In genomic region chr12:25311501-25311900, GRCh38 we compare ENCODE assay signal across 24 cellular contexts.
"Had no signal": no experiment of that assay in that cellular context is flagged by ENCODE, and none has a peak within 500 bp of the region (broad histone marks: within the 10 kb centered on the region; RNA-seq: fewer than 3 reads in every experiment).

No MANE protein-coding gene starts in this region.

- H3K27me3 Mint-ChIP-seq: activated B cell treated with CpG ODN at 0.5 μM for 24 hours; activated CD4-positive, alpha-beta memory T cell treated with anti-CD3 and anti-CD28 coated beads for 36 hours; activated naive CD8-positive, alpha-beta T cell treated with anti-CD3 and anti-CD28 coated beads, Interleukin-2, amount 50 U/mL, for 24 hours had no signal

- H3K27ac Mint-ChIP-seq: activated B cell treated with CpG ODN at 0.5 μM for 24 hours; activated CD4-positive, alpha-beta memory T cell treated with anti-CD3 and anti-CD28 coated beads for 36 hours; activated CD4-positive, alpha-beta T cell treated with anti-CD3 and anti-CD28 coated beads, Interleukin-2, amount 10 ng/mL, durations not matched to agents 7 days and 5 days; activated naive CD4-positive, alpha-beta T cell treated with anti-CD3 and anti-CD28 coated beads, Interleukin-2, amount 50 U/mL, for 72 hours; activated naive CD8-positive, alpha-beta T cell treated with anti-CD3 and anti-CD28 coated beads, Interleukin-2, amount 50 U/mL, for 24 hours; brain; T-helper 1 cell treated with Interleukin-12 subunit alpha and Interleukin-12 subunit beta and Interleukin-4 antibody, amounts not matched to agents 30 μg/mL and 1 μg/mL, for 36 hours had no signal

- H3K4me3 Mint-ChIP-seq: activated B cell treated with CpG ODN at 0.5 μM for 24 hours; activated CD4-positive, alpha-beta memory T cell treated with anti-CD3 and anti-CD28 coated beads for 36 hours; activated CD4-positive, alpha-beta T cell treated with anti-CD3 and anti-CD28 coated beads, Interleukin-2, amount 10 ng/mL, durations not matched to agents 7 days and 5 days; activated naive CD8-positive, alpha-beta T cell treated with anti-CD3 and anti-CD28 coated beads, Interleukin-2, amount 50 U/mL, for 24 hours; activated T-cell treated with anti-CD3 and anti-CD28 coated beads, Interleukin-2, amount 50 U/mL, for 4 hours; brain; T-helper 1 cell treated with Interleukin-12 subunit alpha and Interleukin-12 subunit beta and Interleukin-4 antibody, amounts not matched to agents 30 μg/mL and 1 μg/mL, for 36 hours had no signal

- H3K4me1 ChIP-seq: Peyer's patch had no signal

- H3K4me1 Mint-ChIP-seq: activated CD4-positive, alpha-beta T cell treated with anti-CD3 and anti-CD28 coated beads, Interleukin-2, amount 10 ng/mL, durations not matched to agents 7 days and 5 days; activated naive CD8-positive, alpha-beta T cell treated with anti-CD3 and anti-CD28 coated beads, Interleukin-2, amount 50 U/mL, for 24 hours; brain had no signal

- H3K36me3 Mint-ChIP-seq: activated CD4-positive, alpha-beta memory T cell treated with anti-CD3 and anti-CD28 coated beads for 36 hours; brain had no signal

- DNase-seq: activated B cell treated with CpG ODN at 0.5 μM for 24 hours; activated CD4-positive, alpha-beta memory T cell treated with anti-CD3 and anti-CD28 coated beads for 36 hours; activated CD4-positive, alpha-beta T cell treated with anti-CD3 and anti-CD28 coated beads, Interleukin-2, amount 10 ng/mL, durations not matched to agents 7 days and 5 days; activated CD8-positive, alpha-beta memory T cell treated with anti-CD3 and anti-CD28 coated beads for 24 hours; activated effector memory CD4-positive, alpha-beta T cell treated with anti-CD3 and anti-CD28 coated beads, Interleukin-2, amount 50 U/mL, for 16 hours; activated naive CD4-positive, alpha-beta T cell treated with Interleukin-2 at 50 U/mL for 16 hours; activated naive CD8-positive, alpha-beta T cell treated with anti-CD3 and anti-CD28 coated beads, Interleukin-2, amount 50 U/mL, for 24 hours; activated T-cell treated with anti-CD3 and anti-CD28 coated beads, Interleukin-2, amount 50 U/mL, for 4 hours; amniotic stem cell; Karpas-422; NCI-H1105 treated with DMSO at 0.1 percent for 48 hours; NCI-H1436 treated with DMSO at 0.1 percent for 48 hours; NCI-H187; NCI-H2081; NCI-H524; Peyer's patch; Right ventricle myocardium superior; SJCRH30 had no signal

- H3K27ac ChIP-seq: cardiac muscle cell, Peyer's patch, RWPE1, SJCRH30 had no signal

- H3K36me3 ChIP-seq: cardiac muscle cell, Peyer's patch, SJCRH30 had no signal

- ATAC-seq: activated naive CD4-positive, alpha-beta T cell treated with anti-CD3 and anti-CD28 coated beads, Interleukin-2, amount 50 U/mL, for 72 hours; activated naive CD8-positive, alpha-beta T cell treated with anti-CD3 and anti-CD28 coated beads, Interleukin-2, amount 50 U/mL, for 24 hours; activated T-cell treated with anti-CD3 and anti-CD28 coated beads, Interleukin-2, amount 50 U/mL, for 4 hours; SK-N-SH treated with all-trans-retinoic acid at 6 μM for 48 hours had no signal

- H3K9me3 Mint-ChIP-seq: activated CD4-positive, alpha-beta memory T cell treated with anti-CD3 and anti-CD28 coated beads for 36 hours; activated naive CD8-positive, alpha-beta T cell treated with anti-CD3 and anti-CD28 coated beads, Interleukin-2, amount 50 U/mL, for 24 hours; activated T-cell treated with anti-CD3 and anti-CD28 coated beads, Interleukin-2, amount 50 U/mL, for 4 hours had no signal

- H3K9me3 ChIP-seq: Peyer's patch, SJCRH30 had no signal

- H3K4me3 ChIP-seq: cardiac muscle cell, Peyer's patch, SJCRH30 had no signal

- H3K27me3 ChIP-seq: cardiac muscle cell, Peyer's patch, SJCRH30 had no signal
